Comparison of ENCODE assay signal across 26 cellular contexts in genomic region chr10:63410633-63411032, GRCh38.
"Had no signal": no experiment of that assay in that cellular context is flagged by ENCODE, and none has a peak within 500 bp of the region (broad histone marks: within the 10 kb centered on the region; RNA-seq: fewer than 3 reads in every experiment).

No MANE protein-coding gene starts in this region.

- H3K9me3 Mint-ChIP-seq: activated CD4-positive, alpha-beta T cell treated with anti-CD3 and anti-CD28 coated beads, Interleukin-2, amount 10 ng/mL, durations not matched to agents 7 days and 5 days; activated CD8-positive, alpha-beta T cell treated with anti-CD3 and anti-CD28 coated beads for 36 hours; activated naive CD8-positive, alpha-beta T cell treated with anti-CD3 and anti-CD28 coated beads, Interleukin-2, amount 50 U/mL, for 24 hours; natural killer cell treated with Interleukin-12 subunit alpha and Interleukin-12 subunit beta and Interleukin-15 and Interleukin-18, amount 100 ng/mL, for 72 hours; stimulated activated naive CD8-positive, alpha-beta T cell treated with anti-CD3 and anti-CD28 coated beads, Interleukin-15, Interleukin-2, amounts not matched to agents 100 ng/mL and 50 ng/mL, for 24 hours; T-cell; T-helper 2 cell treated with Interferon-gamma antibody and Interleukin-4, amounts not matched to agents 5 μg/mL and 100 μg/mL, for 36 hours had no signal

- FAIRE-seq: endometrium had no signal

- H3K36me3 ChIP-seq: left lung, sigmoid colon had no signal

- H3K4me3 ChIP-seq: left lung, lung, sigmoid colon, tibial nerve had no signal

- H3K4me3 Mint-ChIP-seq: activated CD4-positive, alpha-beta T cell treated with anti-CD3 and anti-CD28 coated beads, Interleukin-2, amount 10 ng/mL, durations not matched to agents 7 days and 5 days; activated CD8-positive, alpha-beta memory T cell treated with anti-CD3 and anti-CD28 coated beads, Interleukin-2, amount 10 ng/mL, durations not matched to agents 7 days and 5 days; activated CD8-positive, alpha-beta T cell treated with anti-CD3 and anti-CD28 coated beads for 36 hours; activated naive CD8-positive, alpha-beta T cell treated with anti-CD3 and anti-CD28 coated beads, Interleukin-2, amount 50 U/mL, for 24 hours; natural killer cell treated with Interleukin-12 subunit alpha and Interleukin-12 subunit beta and Interleukin-15 and Interleukin-18, amount 100 ng/mL, for 72 hours; stimulated activated naive CD8-positive, alpha-beta T cell treated with anti-CD3 and anti-CD28 coated beads, Interleukin-15, Interleukin-2, amounts not matched to agents 100 ng/mL and 50 ng/mL, for 24 hours; T-cell; T-helper 2 cell treated with Interferon-gamma antibody and Interleukin-4, amounts not matched to agents 5 μg/mL and 100 μg/mL, for 36 hours had no signal

- H3K27me3 ChIP-seq: foreskin keratinocyte, left lung, sigmoid colon, tibial nerve had no signal

- H3K36me3 Mint-ChIP-seq: natural killer cell treated with Interleukin-12 subunit alpha and Interleukin-12 subunit beta and Interleukin-15 and Interleukin-18, amount 100 ng/mL, for 72 hours had no signal

- H3K9me3 ChIP-seq: left lung, sigmoid colon, tibial nerve had no signal

- ATAC-seq: activated CD8-positive, alpha-beta memory T cell treated with anti-CD3 and anti-CD28 coated beads, Interleukin-2, amount 10 ng/mL, durations not matched to agents 7 days and 5 days; activated CD8-positive, alpha-beta T cell treated with anti-CD3 and anti-CD28 coated beads for 36 hours; activated naive CD8-positive, alpha-beta T cell treated with anti-CD3 and anti-CD28 coated beads, Interleukin-2, amount 50 U/mL, for 24 hours; left lung; natural killer cell treated with Interleukin-12 subunit alpha and Interleukin-12 subunit beta and Interleukin-15 and Interleukin-18, amount 100 ng/mL, for 72 hours; T-cell had no signal

- H3K27ac Mint-ChIP-seq: activated CD4-positive, alpha-beta T cell treated with anti-CD3 and anti-CD28 coated beads, Interleukin-2, amount 10 ng/mL, durations not matched to agents 7 days and 5 days; activated CD8-positive, alpha-beta memory T cell treated with anti-CD3 and anti-CD28 coated beads, Interleukin-2, amount 10 ng/mL, durations not matched to agents 7 days and 5 days; activated CD8-positive, alpha-beta T cell treated with anti-CD3 and anti-CD28 coated beads for 36 hours; activated naive CD8-positive, alpha-beta T cell treated with anti-CD3 and anti-CD28 coated beads, Interleukin-2, amount 50 U/mL, for 24 hours; natural killer cell treated with Interleukin-12 subunit alpha and Interleukin-12 subunit beta and Interleukin-15 and Interleukin-18, amount 100 ng/mL, for 72 hours; stimulated activated naive CD8-positive, alpha-beta T cell treated with anti-CD3 and anti-CD28 coated beads, Interleukin-15, Interleukin-2, amounts not matched to agents 100 ng/mL and 50 ng/mL, for 24 hours; T-cell; T-helper 2 cell treated with Interferon-gamma antibody and Interleukin-4, amounts not matched to agents 5 μg/mL and 100 μg/mL, for 36 hours had no signal

- DNase-seq: activated CD4-positive, alpha-beta T cell treated with anti-CD3 and anti-CD28 coated beads, Interleukin-2, amount 10 ng/mL, durations not matched to agents 7 days and 5 days; activated CD4-positive, CD25-positive, alpha-beta regulatory T cell treated with anti-CD3 and anti-CD28 coated beads, Interleukin-2, amount 50 U/mL, for 72 hours; activated CD8-positive, alpha-beta memory T cell treated with anti-CD3 and anti-CD28 coated beads, Interleukin-2, amount 10 ng/mL, durations not matched to agents 7 days and 5 days; activated CD8-positive, alpha-beta T cell treated with anti-CD3 and anti-CD28 coated beads for 36 hours; activated effector memory CD4-positive, alpha-beta T cell treated with anti-CD3 and anti-CD28 coated beads, Interleukin-2, amount 50 U/mL, for 16 hours; activated naive CD4-positive, alpha-beta T cell treated with anti-CD3 and anti-CD28 coated beads, Interleukin-2, amount 50 U/mL, for 16 hours; activated naive CD8-positive, alpha-beta T cell treated with anti-CD3 and anti-CD28 coated beads, Interleukin-2, amount 50 U/mL, for 24 hours; activated T-cell treated with anti-CD3 and anti-CD28 coated beads for 4 hours; foreskin keratinocyte; glutamatergic neuron; hippocampal formation; kidney glomerular epithelial cell; left lung; occipital lobe; posterior cingulate gyrus; retina; sigmoid colon; stimulated activated CD4-positive, alpha-beta T cell treated with anti-CD3 and anti-CD28 coated beads, Interleukin-4, amount 100 ng/mL, for 4 hours; T-cell had no signal

- H3K27me3 Mint-ChIP-seq: activated CD4-positive, alpha-beta T cell treated with anti-CD3 and anti-CD28 coated beads, Interleukin-2, amount 10 ng/mL, durations not matched to agents 7 days and 5 days; activated CD8-positive, alpha-beta memory T cell treated with anti-CD3 and anti-CD28 coated beads, Interleukin-2, amount 10 ng/mL, durations not matched to agents 7 days and 5 days; activated CD8-positive, alpha-beta T cell treated with anti-CD3 and anti-CD28 coated beads for 36 hours; activated naive CD8-positive, alpha-beta T cell treated with anti-CD3 and anti-CD28 coated beads, Interleukin-2, amount 50 U/mL, for 24 hours; natural killer cell treated with Interleukin-12 subunit alpha and Interleukin-12 subunit beta and Interleukin-15 and Interleukin-18, amount 100 ng/mL, for 72 hours; stimulated activated naive CD8-positive, alpha-beta T cell treated with anti-CD3 and anti-CD28 coated beads, Interleukin-15, Interleukin-2, amounts not matched to agents 100 ng/mL and 50 ng/mL, for 24 hours; T-cell had no signal

- H3K27ac ChIP-seq: foreskin keratinocyte, left lung, sigmoid colon, tibial nerve, VCaP had no signal
